In the genomic region with DNA sequence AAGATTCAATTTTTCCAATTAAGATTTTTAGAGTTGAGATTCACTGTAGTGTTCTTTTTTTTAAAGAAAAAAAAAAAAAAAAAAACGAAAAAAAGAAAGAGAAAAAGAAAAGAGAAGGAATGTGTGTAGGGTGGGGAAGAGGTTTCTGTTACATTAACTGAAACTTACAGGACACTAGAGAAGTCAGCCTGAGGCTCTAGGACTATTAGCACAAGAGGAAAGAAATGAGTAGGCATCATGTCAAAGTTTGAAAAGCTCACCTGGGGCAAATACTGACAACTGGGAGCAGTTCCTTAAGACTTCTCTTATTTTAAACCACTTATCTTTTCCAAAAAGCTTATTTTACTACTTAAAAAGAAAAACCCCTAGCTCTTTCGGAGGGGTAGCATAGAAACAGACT, we compare ENCODE assay signal across 22 cellular contexts.
"Had no signal": no experiment of that assay in that cellular context is flagged by ENCODE, and none has a peak within 500 bp of the region (broad histone marks: within the 10 kb centered on the region; RNA-seq: fewer than 3 reads in every experiment).

No MANE protein-coding gene starts in this region.

- H3K27me3 ChIP-seq: neutrophil, pancreas, right lobe of liver, stomach, tibial artery, upper lobe of left lung had no signal

- H3K4me2 ChIP-seq: smooth muscle cell had no signal

- H3K9me3 ChIP-seq: mucosa of descending colon, neutrophil, pancreas, right lobe of liver, stomach, tibial artery, upper lobe of left lung had no signal

- H3K27me3 Mint-ChIP-seq: effector memory CD8-positive, alpha-beta T cell; memory B cell; naive B cell; natural killer cell treated with Interleukin-12 subunit alpha and Interleukin-12 subunit beta and Interleukin-15 and Interleukin-18, amount 100 ng/mL, for 72 hours had no signal

- H3K4me3 Mint-ChIP-seq: effector memory CD8-positive, alpha-beta T cell; memory B cell; naive B cell; natural killer cell treated with Interleukin-12 subunit alpha and Interleukin-12 subunit beta and Interleukin-15 and Interleukin-18, amount 100 ng/mL, for 72 hours; neural crest cell had no signal

- H3K9me3 Mint-ChIP-seq: memory B cell, naive B cell, neural crest cell had no signal

- H3K27ac ChIP-seq: neutrophil, pancreas, right lobe of liver, stomach had no signal

- H3K4me1 Mint-ChIP-seq: memory B cell, naive B cell, neural crest cell had no signal

- H3K27ac Mint-ChIP-seq: effector memory CD8-positive, alpha-beta T cell; memory B cell; natural killer cell treated with Interleukin-12 subunit alpha and Interleukin-12 subunit beta and Interleukin-15 and Interleukin-18, amount 100 ng/mL, for 72 hours had no signal

- H3K4me3 ChIP-seq: coronary artery, lung, mucosa of descending colon, pancreas, right lobe of liver, smooth muscle cell, stomach, tibial artery, upper lobe of left lung had no signal

- H3K36me3 ChIP-seq: neutrophil had no signal

- DNase-seq: dermis blood vessel endothelial cell; effector memory CD8-positive, alpha-beta T cell; mucosa of descending colon; naive B cell; pancreas; retina; right lobe of liver; stimulated activated CD4-positive, alpha-beta T cell treated with anti-CD3 and anti-CD28 coated beads, Interleukin-12 subunit alpha, Interleukin-12 subunit beta, amount 100 ng/mL, for 4 hours; stimulated activated CD4-positive, alpha-beta T cell treated with anti-CD3 and anti-CD28 coated beads, Interleukin-1b, Interleukin-23, amount 100 ng/mL, for 48 hours; stimulated activated CD4-positive, alpha-beta T cell treated with anti-CD3 and anti-CD28 coated beads, Interleukin-4, amount 100 ng/mL, for 1 hour; stimulated activated CD8-positive, alpha-beta memory T cell treated with anti-CD3 and anti-CD28 coated beads, Interleukin-4, amount 100 ng/mL, for 48 hours; stimulated activated naive CD4-positive, alpha-beta T cell; stomach; tibial artery; upper lobe of left lung had no signal

- H3K4me1 ChIP-seq: stomach, upper lobe of left lung had no signal

- ATAC-seq: effector memory CD8-positive, alpha-beta T cell; mucosa of descending colon; natural killer cell treated with Interleukin-12 subunit alpha and Interleukin-12 subunit beta and Interleukin-15 and Interleukin-18, amount 100 ng/mL, for 72 hours; pancreas; right lobe of liver had no signal

- H3K36me3 Mint-ChIP-seq: memory B cell; naive B cell; natural killer cell treated with Interleukin-12 subunit alpha and Interleukin-12 subunit beta and Interleukin-15 and Interleukin-18, amount 100 ng/mL, for 72 hours had no signal
